ENCODE assay signal across 25 cellular contexts in genomic region chr3:13186416-13186815, GRCh38.
"Had no signal": no experiment of that assay in that cellular context is flagged by ENCODE, and none has a peak within 500 bp of the region (broad histone marks: within the 10 kb centered on the region; RNA-seq: fewer than 3 reads in every experiment).

No MANE protein-coding gene starts in this region.

- H3K4me3 ChIP-seq: MG63 had no signal

- H3K36me3 ChIP-seq: MG63 had no signal

- H3K27me3 Mint-ChIP-seq: activated CD8-positive, alpha-beta T cell treated with anti-CD3 and anti-CD28 coated beads for 36 hours had no signal

- H3K9me3 Mint-ChIP-seq: central memory CD8-positive, alpha-beta T cell had no signal

- H3K27ac Mint-ChIP-seq: activated CD8-positive, alpha-beta T cell treated with anti-CD3 and anti-CD28 coated beads for 36 hours; activated naive CD4-positive, alpha-beta T cell treated with anti-CD3 and anti-CD28 coated beads, Interleukin-2, amount 10 ng/mL, durations not matched to agents 7 days and 5 days; activated naive CD8-positive, alpha-beta T cell treated with anti-CD3 and anti-CD28 coated beads, Interleukin-2, amount 10 ng/mL, durations not matched to agents 7 days and 5 days; activated T-cell treated with anti-CD3 and anti-CD28 coated beads, Interleukin-2, amount 50 U/mL, for 72 hours; activated T-helper 2 cell treated with anti-CD3 and anti-CD28 coated beads, Interferon-gamma antibody, Interleukin-2, Interleukin-4, amounts not matched to agents 10 μg/mL and 5 μg/mL and 100 μg/mL, durations not matched to agents 14 hours and 24 hours and 36 hours; brain; T-helper 1 cell treated with Interleukin-12 subunit alpha and Interleukin-12 subunit beta and Interleukin-4 antibody, amounts not matched to agents 30 μg/mL and 1 μg/mL, for 36 hours had no signal

- FAIRE-seq: RCC 7860 had no signal

- DNase-seq: activated CD4-positive, alpha-beta T cell treated with anti-CD3 and anti-CD28 coated beads for 4 hours; activated CD8-positive, alpha-beta memory T cell treated with anti-CD3 and anti-CD28 coated beads, Interleukin-2, amount 50 U/mL, for 4 hours; activated CD8-positive, alpha-beta T cell treated with anti-CD3 and anti-CD28 coated beads for 36 hours; activated gamma-delta T cell treated with Interleukin-2 at 50 U/mL for 16 hours; activated naive CD4-positive, alpha-beta T cell treated with anti-CD3 and anti-CD28 coated beads, Interleukin-2, amount 10 ng/mL, durations not matched to agents 7 days and 5 days; activated naive CD8-positive, alpha-beta T cell treated with anti-CD3 and anti-CD28 coated beads, Interleukin-2, amount 10 ng/mL, durations not matched to agents 7 days and 5 days; activated T-cell treated with anti-CD3 and anti-CD28 coated beads, Interleukin-2, amount 50 U/mL, for 72 hours; aorta; MV-4-11; NCI-H1092 treated with DMSO at 0.1 percent for 48 hours; NCI-H1417 treated with DMSO at 0.1 percent for 48 hours; NCI-H1694 treated with DMSO at 0.1 percent for 48 hours; NCI-H2081; NCI-H510A treated with DMSO at 0.1 percent for 48 hours; NCI-H69; NK-92 treated with Interleukin-12 subunit alpha and Interleukin-12 subunit beta, amount 100 ng/mL, for 24 hours; PC-3; SHP77 treated with DMSO at 0.1 percent for 48 hours had no signal

- H3K27me3 ChIP-seq: MG63 had no signal

- H3K9me3 ChIP-seq: MG63 had no signal

- ATAC-seq: activated CD4-positive, CD25-positive, alpha-beta regulatory T cell treated with anti-CD3 and anti-CD28 coated beads, Interleukin-2, amount 50 U/mL, for 24 hours; activated CD8-positive, alpha-beta T cell treated with anti-CD3 and anti-CD28 coated beads for 36 hours; activated T-cell treated with anti-CD3 and anti-CD28 coated beads, Interleukin-2, amount 50 U/mL, for 72 hours; PC-3 had no signal

- H3K4me3 Mint-ChIP-seq: activated CD8-positive, alpha-beta T cell treated with anti-CD3 and anti-CD28 coated beads for 36 hours; activated naive CD4-positive, alpha-beta T cell treated with anti-CD3 and anti-CD28 coated beads, Interleukin-2, amount 10 ng/mL, durations not matched to agents 7 days and 5 days; activated naive CD8-positive, alpha-beta T cell treated with anti-CD3 and anti-CD28 coated beads, Interleukin-2, amount 10 ng/mL, durations not matched to agents 7 days and 5 days; activated T-cell treated with anti-CD3 and anti-CD28 coated beads, Interleukin-2, amount 50 U/mL, for 72 hours; brain; central memory CD8-positive, alpha-beta T cell; T-helper 1 cell treated with Interleukin-12 subunit alpha and Interleukin-12 subunit beta and Interleukin-4 antibody, amounts not matched to agents 30 μg/mL and 1 μg/mL, for 36 hours had no signal
